Comparison of ENCODE assay signal across 16 cellular contexts in the genomic region with DNA sequence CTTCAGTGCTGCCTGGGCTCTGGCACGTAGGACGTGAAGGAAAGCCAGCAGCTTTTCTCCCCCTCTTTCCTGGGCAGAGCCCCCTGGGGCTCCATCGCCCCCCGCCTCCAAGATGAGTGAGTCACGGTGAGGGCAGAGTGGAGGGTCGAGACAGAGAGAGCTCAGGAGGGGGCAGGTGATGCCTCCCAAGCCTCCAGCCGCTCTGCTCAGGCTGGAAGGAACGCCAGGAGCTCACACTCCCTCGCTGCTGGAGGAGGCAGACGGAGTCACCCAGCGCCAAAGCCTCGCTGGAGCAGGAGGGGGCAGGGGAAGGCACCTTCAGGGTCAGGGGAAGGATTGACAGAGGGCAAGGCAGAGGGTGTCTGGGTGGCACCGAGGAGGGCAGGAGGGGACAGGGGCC.
DNase-seq lines count a peak whose midpoint lies in the region; ATAC-seq and TF ChIP-seq lines count a peak whose summit lies in the region.
"Had no signal": no experiment of that assay in that cellular context is flagged by ENCODE, and none has a peak within 500 bp of the region (broad histone marks: within the 10 kb centered on the region; RNA-seq: fewer than 3 reads in every experiment).

No MANE protein-coding gene starts in this region.

- H3K27ac Mint-ChIP-seq in central memory CD8-positive, alpha-beta T cell (ENCODE audit: low read depth): peak overlapping the region; percentile 93
- H3K27ac Mint-ChIP-seq in mesothelial cell of epicardium: peak overlapping the region; percentile 76
- H3K27ac Mint-ChIP-seq: activated CD4-positive, alpha-beta memory T cell treated with anti-CD3 and anti-CD28 coated beads, Interleukin-2, amount 10 ng/mL, durations not matched to agents 7 days and 5 days; activated T-helper 17 cell treated with anti-CD3 and anti-CD28 coated beads, Interleukin-2, amount 50 U/mL, for 72 hours had no signal

- POLR2A ChIA-PET in RWPE1 (lab: Yijun Ruan, JAX; ENCODE audit: low non-redundant PET): no interaction called here

- no peak for TF ChIP-seq EP300 in stomach (IDR thresholded peaks at IDR 0.05)

- no peak for TF ChIP-seq CTCF in mesothelial cell of epicardium (IDR thresholded peaks at IDR 0.05; ENCODE audit: unreplicated experiment)
- no peak for TF ChIP-seq CTCF in stomach (IDR thresholded peaks at IDR 0.05)
- no peak for TF ChIP-seq CTCF in RWPE1 (conservative IDR thresholded peaks at IDR 0.05; ENCODE audit: low read depth)

- no peaks in the 10 kb centered on the region for H3K9me3 Mint-ChIP-seq in central memory CD8-positive, alpha-beta T cell
- no peaks in the 10 kb centered on the region for H3K9me3 Mint-ChIP-seq in mesothelial cell of epicardium
- H3K9me3 Mint-ChIP-seq: activated CD4-positive, alpha-beta memory T cell treated with anti-CD3 and anti-CD28 coated beads, Interleukin-2, amount 10 ng/mL, durations not matched to agents 7 days and 5 days; activated T-helper 17 cell treated with anti-CD3 and anti-CD28 coated beads, Interleukin-2, amount 50 U/mL, for 72 hours had no signal

- no peak overlapping the region for H3K4me3 ChIP-seq in stomach
- H3K4me3 ChIP-seq: coronary artery had no signal

- H3K4me1 ChIP-seq in stomach: peaks cover 91 to 100% (median 96%) of the 10 kb centered on the region in 4 donors

- H3K36me3 Mint-ChIP-seq in central memory CD8-positive, alpha-beta T cell (ENCODE audit: insufficient read depth): peaks cover 26% of the 10 kb centered on the region
- no peaks in the 10 kb centered on the region for H3K36me3 Mint-ChIP-seq in mesothelial cell of epicardium

- no peak for ATAC-seq in central memory CD8-positive, alpha-beta T cell (replicated peaks; ENCODE audit: extremely low read depth, poor library complexity, severe bottlenecking)
- ATAC-seq: activated T-helper 17 cell treated with anti-CD3 and anti-CD28 coated beads, Interleukin-2, amount 50 U/mL, for 72 hours; PC-3 had no signal

- H3K4me3 Mint-ChIP-seq in central memory CD8-positive, alpha-beta T cell: no peak overlapping the region
- H3K4me3 Mint-ChIP-seq in mesothelial cell of epicardium: no peak overlapping the region
- H3K4me3 Mint-ChIP-seq: activated CD4-positive, alpha-beta memory T cell treated with anti-CD3 and anti-CD28 coated beads, Interleukin-2, amount 10 ng/mL, durations not matched to agents 7 days and 5 days; activated T-helper 17 cell treated with anti-CD3 and anti-CD28 coated beads, Interleukin-2, amount 50 U/mL, for 72 hours had no signal

- DNase-seq in NCI-H82 (lab: John Stamatoyannopoulos, UW): peak; percentile 70
- DNase-seq in NCI-H82 treated with DMSO at 0.1 percent for 48 hours (lab: John Stamatoyannopoulos, UW; ENCODE audit: unreplicated experiment): no peak
- no peak for DNase-seq in central memory CD8-positive, alpha-beta T cell (ENCODE audit: low spot score in 2 of 2)
- DNase-seq in mesothelial cell of epicardium (ENCODE audit: low spot score in 2 of 2, unreplicated experiment in 2 of 2): no peak
- no peak for DNase-seq in stomach
- DNase-seq in AG08395 (ENCODE audit: low spot score): no peak
- DNase-seq in RWPE1 (ENCODE audit: low spot score): no peak
- DNase-seq in ureter (ENCODE audit: low spot score): no peak
- DNase-seq: activated CD4-positive, alpha-beta memory T cell treated with anti-CD3 and anti-CD28 coated beads, Interleukin-2, amount 10 ng/mL, durations not matched to agents 7 days and 5 days; amniotic stem cell; NCI-H1105 treated with DMSO at 0.1 percent for 48 hours; NCI-H226; PC-3 had no signal

- H3K27ac ChIP-seq in stomach: peak overlapping the region; percentile 88 to 97 (median 92)
- H3K27ac ChIP-seq in RWPE1: no peak overlapping the region
- H3K27ac ChIP-seq: coronary artery, KMS-11 had no signal

- CTCF ChIA-PET in RWPE1 (lab: Yijun Ruan, JAX): interaction anchor here (0.7 kb wide), 1 partner anchor 126 kb away, joined by 3 read pairs; no protein-coding TSS in a partner anchor

- H3K27me3 Mint-ChIP-seq in central memory CD8-positive, alpha-beta T cell: no peaks in the 10 kb centered on the region
- H3K27me3 Mint-ChIP-seq in mesothelial cell of epicardium (ENCODE audit: low read depth): no peaks in the 10 kb centered on the region
- H3K27me3 Mint-ChIP-seq: activated CD4-positive, alpha-beta memory T cell treated with anti-CD3 and anti-CD28 coated beads, Interleukin-2, amount 10 ng/mL, durations not matched to agents 7 days and 5 days; activated T-helper 17 cell treated with anti-CD3 and anti-CD28 coated beads, Interleukin-2, amount 50 U/mL, for 72 hours had no signal

- peaks cover 40% of the 10 kb centered on the region for H3K4me1 Mint-ChIP-seq in central memory CD8-positive, alpha-beta T cell
- peaks cover 60% of the 10 kb centered on the region for H3K4me1 Mint-ChIP-seq in mesothelial cell of epicardium
- H3K4me1 Mint-ChIP-seq: activated CD4-positive, alpha-beta memory T cell treated with anti-CD3 and anti-CD28 coated beads, Interleukin-2, amount 10 ng/mL, durations not matched to agents 7 days and 5 days; activated T-helper 17 cell treated with anti-CD3 and anti-CD28 coated beads, Interleukin-2, amount 50 U/mL, for 72 hours had no signal

- WGBS in stomach, 5 donors: 26 to 55% (median 37%) methylated on average over 11 to 13 of the region's 13 CpGs

- no peaks in the 10 kb centered on the region for H3K9me3 ChIP-seq in stomach

- H3K27me3 ChIP-seq in stomach: no peaks in the 10 kb centered on the region

- intact Hi-C loops in stomach (cut with DNase I; ENCODE audit: low total_unique reads): no loop called here

- H3K36me3 ChIP-seq in stomach: no peaks in the 10 kb centered on the region

- TF ChIP-seq POLR2A in stomach (IDR thresholded peaks at IDR 0.05): no peak
